In genomic region chr1:4165901-4166300, GRCh38 we compare ENCODE assay signal across 29 cellular contexts.
"Had no signal": no experiment of that assay in that cellular context is flagged by ENCODE, and none has a peak within 500 bp of the region (broad histone marks: within the 10 kb centered on the region; RNA-seq: fewer than 3 reads in every experiment).

No MANE protein-coding gene starts in this region.

- H3K36me3 ChIP-seq: neutrophil, ovary, right lobe of liver, spleen, stomach, thoracic aorta, thyroid gland, tibial nerve, upper lobe of left lung, vagina had no signal

- H3K9ac ChIP-seq: parathyroid adenoma had no signal

- H3K4me1 ChIP-seq: parathyroid adenoma, psoas muscle, right lobe of liver, spleen, stomach, thyroid gland, tibial nerve, upper lobe of left lung, vagina had no signal

- H3K27me3 ChIP-seq: neutrophil, ovary, right lobe of liver, thyroid gland, tibial nerve, upper lobe of left lung, vagina had no signal

- DNase-seq: naive B cell; naive thymus-derived CD8-positive, alpha-beta T cell; nephron progenitor cell; nucleus accumbens; ovary; posterior cingulate gyrus; psoas muscle; right cardiac atrium; right lobe of liver; stimulated activated CD4-positive, alpha-beta T cell treated with anti-CD3 and anti-CD28 coated beads, Interleukin-12 subunit alpha, Interleukin-12 subunit beta, amount 100 ng/mL, for 4 hours; stimulated activated CD4-positive, alpha-beta T cell treated with anti-CD3 and anti-CD28 coated beads, Interleukin-1b, Interleukin-23, amount 100 ng/mL, for 48 hours; stimulated activated CD4-positive, alpha-beta T cell treated with anti-CD3 and anti-CD28 coated beads, Interleukin-4, amount 100 ng/mL, for 1 hour; stimulated activated CD4-positive, alpha-beta T cell treated with anti-CD3 and anti-CD28 coated beads, Interleukin-4, amount 100 ng/mL, for 4 hours; stimulated activated CD8-positive, alpha-beta memory T cell treated with anti-CD3 and anti-CD28 coated beads, Interleukin-4, amount 100 ng/mL, for 48 hours; stimulated activated naive CD4-positive, alpha-beta T cell treated with Interleukin-2 at 50 U/mL for 16 hours; stomach; thyroid gland; trophoblast cell; upper lobe of left lung had no signal

- H3K79me2 ChIP-seq: parathyroid adenoma had no signal

- H3K9me3 ChIP-seq: neutrophil, ovary, psoas muscle, right lobe of liver, spleen, thoracic aorta, thyroid gland, tibial nerve, upper lobe of left lung, vagina had no signal

- ATAC-seq: naive thymus-derived CD8-positive, alpha-beta T cell; natural killer cell treated with Interleukin-12 subunit alpha and Interleukin-12 subunit beta and Interleukin-15 and Interleukin-18, amount 100 ng/mL, for 72 hours; psoas muscle; right cardiac atrium; right lobe of liver; stimulated activated memory B cell treated with anti-CD40 and anti-IgM and Interleukin-4, amounts not matched to agents 10 μg/mL and 1 μg/mL and 100 μg/mL, for 72 hours had no signal

- H3K27ac ChIP-seq: neutrophil, ovary, parathyroid adenoma, psoas muscle, right lobe of liver, skin epidermis, spleen, stomach, thoracic aorta, thyroid gland, tibial nerve, upper lobe of left lung, vagina had no signal

- H2AFZ ChIP-seq: parathyroid adenoma had no signal

- H3K4me3 ChIP-seq: ovary, psoas muscle, right lobe of liver, skin epidermis, smooth muscle cell, spleen, stomach, thoracic aorta, thyroid gland, tibial nerve, upper lobe of left lung, vagina had no signal
